In genomic region chr1:247447162-247447909, GRCh38 we compare ENCODE assay signal across 13 cellular contexts. TPM values are rescaled to one million over a fixed set of nuclear protein-coding genes. Genes with fewer than 3 reads are reported as not detected.
DNase-seq lines count a peak whose midpoint lies in the region; ATAC-seq and TF ChIP-seq lines count a peak whose summit lies in the region.
"Had no signal": no experiment of that assay in that cellular context is flagged by ENCODE, and none has a peak within 500 bp of the region (broad histone marks: within the 10 kb centered on the region; RNA-seq: fewer than 3 reads in every experiment).

No MANE protein-coding gene starts in this region.

- H3K4me1 Mint-ChIP-seq in neural crest cell = peaks cover under 1% of the 10 kb centered on the region
- H3K4me1 Mint-ChIP-seq in activated CD4-positive, alpha-beta memory T cell treated with anti-CD3 and anti-CD28 coated beads for 36 hours (ENCODE audit: low read depth) = no peaks in the 10 kb centered on the region

- H3K36me3 ChIP-seq in heart right ventricle (peaks cover 0 to 42% (median 0%) of the 10 kb centered on the region in 9 donors), esophagus squamous epithelium (no peaks in the 10 kb centered on the region), vagina (no peaks in the 10 kb centered on the region)

- 84% methylated on average over 7 of the region's 7 CpGs for WGBS in heart right ventricle, 2 donors
- WGBS in esophagus squamous epithelium, 2 donors = 81 to 89% methylated on average over 5 to 7 of the region's 7 CpGs

- intact Hi-C loops in heart right ventricle (cut with DNase I) (no loop called here), left ventricle myocardium superior (cut with micrococcal nuclease) (no loop called here), esophagus squamous epithelium (cut with DNase I) (no loop called here), vagina (cut with DNase I) (no loop called here)
- intact Hi-C loops in activated CD4-positive, alpha-beta memory T cell treated with anti-CD3 and anti-CD28 coated beads for 36 hours (cut with micrococcal nuclease) = no loop called here

- peak overlapping the region in 9 of 10 donors; percentile 7 to 57 (median 54) for H3K4me3 ChIP-seq in heart right ventricle
- peak overlapping the region; percentile 25 to 63 (median 48) for H3K4me3 ChIP-seq in esophagus squamous epithelium
- H3K4me3 ChIP-seq in vagina = peak overlapping the region; percentile 43 to 48

- H3K27ac Mint-ChIP-seq in neural crest cell (ENCODE audit: unreplicated experiment) = no peak overlapping the region
- no peak overlapping the region for H3K27ac Mint-ChIP-seq in activated CD4-positive, alpha-beta memory T cell treated with anti-CD3 and anti-CD28 coated beads for 36 hours

- H3K4me1 ChIP-seq in heart right ventricle = peaks cover 0 to 19% (median 0%) of the 10 kb centered on the region in 9 donors
- H3K4me1 ChIP-seq in esophagus squamous epithelium = peaks cover 0 to 6% (median 0%) of the 10 kb centered on the region in 3 donors
- H3K4me1 ChIP-seq in vagina = peaks cover 7% of the 10 kb centered on the region

- peak overlapping the region; percentile 81 for H3K4me3 Mint-ChIP-seq in neural crest cell
- no peak overlapping the region for H3K4me3 Mint-ChIP-seq in activated CD4-positive, alpha-beta memory T cell treated with anti-CD3 and anti-CD28 coated beads for 36 hours

- H3K36me3 Mint-ChIP-seq in neural crest cell (ENCODE audit: low read depth) = no peaks in the 10 kb centered on the region
- H3K36me3 Mint-ChIP-seq in activated CD4-positive, alpha-beta memory T cell treated with anti-CD3 and anti-CD28 coated beads for 36 hours = peaks cover 27% of the 10 kb centered on the region

- H3K9me3 Mint-ChIP-seq in neural crest cell = no peaks in the 10 kb centered on the region
- H3K9me3 Mint-ChIP-seq in activated CD4-positive, alpha-beta memory T cell treated with anti-CD3 and anti-CD28 coated beads for 36 hours = no peaks in the 10 kb centered on the region

- ATAC-seq in heart right ventricle (no peak), left ventricle myocardium superior (no peak)

- H3K9me3 ChIP-seq in heart right ventricle (no peaks in the 10 kb centered on the region), esophagus squamous epithelium (no peaks in the 10 kb centered on the region), vagina (no peaks in the 10 kb centered on the region)

- peaks cover 0 to 20% (median 3%) of the 10 kb centered on the region in 7 donors for H3K27me3 ChIP-seq in heart right ventricle
- peaks cover 0 to 1% (median 0%) of the 10 kb centered on the region in 4 donors for H3K27me3 ChIP-seq in esophagus squamous epithelium
- no peaks in the 10 kb centered on the region for H3K27me3 ChIP-seq in vagina

- CTCF ChIA-PET in activated CD4-positive, alpha-beta memory T cell treated with anti-CD3 and anti-CD28 coated beads for 36 hours (lab: Charles Lee) = no interaction called here

- POLR2A ChIA-PET in activated CD4-positive, alpha-beta memory T cell treated with anti-CD3 and anti-CD28 coated beads for 36 hours (lab: Charles Lee) = interaction anchor here (0.6 kb wide), 1 partner anchor 26 kb away, joined by 3 read pairs; no protein-coding TSS in a partner anchor

- TF ChIP-seq POLR2A in esophagus squamous epithelium (IDR thresholded peaks at IDR 0.05) (no peak), vagina (IDR thresholded peaks at IDR 0.05) (no peak)

- no peak for DNase-seq in heart right ventricle
- DNase-seq in left ventricle myocardium superior = no peak
- DNase-seq in esophagus squamous epithelium (lab: John Stamatoyannopoulos, UW) = no peak
- no peak for DNase-seq in neural crest cell (ENCODE audit: low read depth, low spot score)
- peak in 1 of 2 donors; percentile 54 for DNase-seq in vagina (ENCODE audit: extremely low spot score in 2 of 2)
- DNase-seq in EL = no peak
- DNase-seq in activated CD4-positive, alpha-beta memory T cell treated with anti-CD3 and anti-CD28 coated beads for 36 hours = no peak
- DNase-seq in GM19240 (ENCODE audit: insufficient read length, low spot score) = no peak
- DNase-seq: activated effector memory CD4-positive, alpha-beta T cell treated with anti-CD3 and anti-CD28 coated beads, Interleukin-2, amount 50 U/mL, for 16 hours; effector CD4-positive, alpha-beta T cell; NCI-H187 treated with DMSO at 0.1 percent for 48 hours had no signal

- H3K27ac ChIP-seq in heart right ventricle (peak overlapping the region in 2 of 10 donors; percentile 6 to 42), esophagus squamous epithelium (peak overlapping the region in 1 of 4 donors; percentile 60), vagina (no peak overlapping the region)

- TF ChIP-seq CTCF in heart right ventricle (IDR thresholded peaks at IDR 0.05) (no peak), esophagus squamous epithelium (IDR thresholded peaks at IDR 0.05) (no peak), neural crest cell (conservative IDR thresholded peaks at IDR 0.05) (no peak), vagina (IDR thresholded peaks at IDR 0.05) (no peak)

- peaks cover 10% of the 10 kb centered on the region for H3K27me3 Mint-ChIP-seq in neural crest cell (ENCODE audit: low read depth)
- H3K27me3 Mint-ChIP-seq in activated CD4-positive, alpha-beta memory T cell treated with anti-CD3 and anti-CD28 coated beads for 36 hours = no peaks in the 10 kb centered on the region

RNA-seq across cellular contexts. Expression of gene OR2B11, which starts 10.6 kb away (rescaled TPM):
- total RNA-seq in heart right ventricle (not detected), left ventricle myocardium superior (not detected), esophagus squamous epithelium (not detected), neural crest cell (not detected in 2 replicates), vagina (not detected)
- not detected for polyA plus RNA-seq in heart right ventricle
- total RNA-seq in activated CD4-positive, alpha-beta memory T cell treated with anti-CD3 and anti-CD28 coated beads for 36 hours = not detected
- total RNA-seq: kidney epithelial cell, subcutaneous adipose tissue had no signal

RNA-seq across cellular contexts. Expression of gene NLRP3, which starts 31.4 kb away (rescaled TPM):
- 1 to 10 TPM in 5 of 10 donors, under 1 TPM in 5; 0.28 to 6.1 (median 1.0) TPM for total RNA-seq in heart right ventricle
- polyA plus RNA-seq in heart right ventricle = under 1 TPM; 0.37 to 0.68 TPM
- 0.64 TPM for total RNA-seq in left ventricle myocardium superior
- total RNA-seq in esophagus squamous epithelium = 1 to 10 TPM in 3 of 4 donors, under 1 TPM in 1; 0.57 to 2.3 (median 1.8) TPM
- total RNA-seq in neural crest cell = 0.07 TPM in 2 replicates
- total RNA-seq in vagina = 1.7 TPM
- total RNA-seq in activated CD4-positive, alpha-beta memory T cell treated with anti-CD3 and anti-CD28 coated beads for 36 hours = 1 to 10 TPM in 1 of 2 experiments, under 1 TPM in 1; 0.97 to 1.5 TPM
